In the genomic region with DNA sequence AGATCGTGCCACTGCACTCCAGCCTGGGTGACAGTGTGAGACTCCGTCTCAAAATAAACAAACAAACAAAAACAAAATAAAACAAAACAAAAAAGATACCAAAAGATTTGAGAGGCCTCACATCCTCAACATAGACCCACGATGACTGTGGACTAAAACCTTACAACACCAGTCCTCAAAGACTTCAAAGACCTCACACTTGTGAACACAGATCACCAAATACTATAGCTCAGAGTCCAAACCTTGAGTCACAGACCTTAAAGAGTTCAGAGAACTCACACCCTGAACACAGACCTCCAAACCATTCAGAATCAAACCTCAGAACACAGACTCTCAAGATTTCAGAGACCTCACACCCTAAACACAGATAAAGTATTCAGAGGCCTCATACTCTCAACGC, we compare ENCODE assay signal across 12 cellular contexts. TPM values are rescaled to one million over a fixed set of nuclear protein-coding genes. Genes with fewer than 3 reads are reported as not detected.
"Had no signal": no experiment of that assay in that cellular context is flagged by ENCODE, and none has a peak within 500 bp of the region (broad histone marks: within the 10 kb centered on the region; RNA-seq: fewer than 3 reads in every experiment).

No MANE protein-coding gene starts in this region.

- H3K27ac ChIP-seq: GM23248 had no signal

- H3K9me3 ChIP-seq: HAP-1 had no signal

- H3K27ac Mint-ChIP-seq: GM23338, H9, HFFc6 had no signal

- H3K4me2 ChIP-seq: GM23338 had no signal

- ATAC-seq: GM23338, HCT116 had no signal

- H3K36me3 ChIP-seq: HAP-1 had no signal

- H3K4me1 Mint-ChIP-seq: GM23338, H9 had no signal

- H3K9me3 Mint-ChIP-seq: HFFc6 had no signal

- FAIRE-seq: H1, H54 had no signal

- H3K4me3 ChIP-seq: GM23248, GM23338, HAP-1 had no signal

- DNase-seq: GM23248, GOT3, H7, H9, HCEC 1CT, HFFc6 had no signal

- H3K4me3 Mint-ChIP-seq: GM23338, H9, HFFc6 had no signal

- H2AFZ ChIP-seq: GM23248, GM23338 had no signal

- H3K9ac ChIP-seq: GM23248 had no signal

- H3K4me1 ChIP-seq: HAP-1 had no signal

RNA-seq across cellular contexts. Expression of a gene that starts 12.7 kb away (rescaled TPM):
- total RNA-seq: GM23248, GM23338, H1, H4, H7, HFFc6 had no signal
- polyA plus RNA-seq: GM23248 had no signal
